Comparison of ENCODE assay signal across 8 cellular contexts in genomic region chr15:84980196-84981053, GRCh38. TPM values are rescaled to one million over a fixed set of nuclear protein-coding genes. Genes with fewer than 3 reads are reported as not detected.
DNase-seq lines count a peak whose midpoint lies in the region; ATAC-seq and TF ChIP-seq lines count a peak whose summit lies in the region.

No MANE protein-coding gene starts in this region.

- H3K27me3 ChIP-seq in Panc1 (ENCODE audit: control insufficient read depth, insufficient read depth, low read length) (no peaks in the 10 kb centered on the region), fibroblast of lung (ENCODE audit: control insufficient read depth, insufficient read depth, low read length) (no peaks in the 10 kb centered on the region)

- peak; percentile 38 for DNase-seq in DMS79 (lab: John Stamatoyannopoulos, UW)
- peak; percentile 50 for DNase-seq in Panc1 (ENCODE audit: low read depth, low spot score)
- peak; percentile 80 for DNase-seq in activated T-helper 1 cell treated with anti-CD3 and anti-CD28 coated beads, Interleukin-12 subunit alpha, Interleukin-12 subunit beta, Interleukin-2, Interleukin-4 antibody, amounts not matched to agents 30 ng/mL and 10 ng/mL and 1 ng/mL, durations not matched to agents 14 hours and 24 hours and 36 hours (ENCODE audit: low spot score)
- DNase-seq in fibroblast of lung (ENCODE audit: low read depth in 2 of 2): peak; percentile 88 to 90
- DNase-seq in naive thymus-derived CD8-positive, alpha-beta T cell: peak; percentile 75 to 98 (median 83)
- peak; percentile 84 for DNase-seq in stimulated activated naive B cell treated with anti-CD40 and anti-IgM and Interleukin-4, amounts not matched to agents 10 μg/mL and 1 μg/mL and 100 μg/mL, for 72 hours

- CTCF ChIA-PET in Panc1 (lab: Charles Lee): no interaction called here

- no peaks in the 10 kb centered on the region for H3K9me3 ChIP-seq in Panc1 (ENCODE audit: control insufficient read depth, insufficient read depth, low read depth, low read length)
- H3K9me3 ChIP-seq in fibroblast of lung (ENCODE audit: control insufficient read depth, insufficient read depth, low read depth, low read length): no peaks in the 10 kb centered on the region

- H3K27ac ChIP-seq in Panc1 (ENCODE audit: low read length) (peak overlapping the region; percentile 84), fibroblast of lung (ENCODE audit: insufficient read depth, low read length) (peak overlapping the region; percentile 81)

- H3K4me3 ChIP-seq in Panc1 (ENCODE audit: low read depth in 2 of 2, low read length in 2 of 2) (peak overlapping the region; percentile 77 to 78), fibroblast of lung (replicated peaks in 1 of 4; ENCODE audit: control extremely low read depth in 1 of 4, insufficient read depth in 1 of 4, low read depth in 3 of 4, low read length in 4 of 4) (peak overlapping the region; percentile 54 to 91 (median 74))

- POLR2A ChIA-PET in Panc1 (lab: Charles Lee): no interaction called here
- POLR2A ChIA-PET in naive thymus-derived CD8-positive, alpha-beta T cell (lab: Charles Lee): interaction anchor here (0.7 to 2.7 kb wide), 20 partner anchors 8 to 409 kb away, joined by 3 to 15 read pairs (median 3); partner anchors contain the start of genes AKAP13, SEC11A, WDR73 and ZSCAN2

- H3K4me1 ChIP-seq in Panc1 (ENCODE audit: control insufficient read depth, insufficient read depth, low read length) (peaks cover 30% of the 10 kb centered on the region), fibroblast of lung (ENCODE audit: control insufficient read depth, extremely low read depth, insufficient read depth, low read length) (peaks cover 6% of the 10 kb centered on the region)

- H3K4me1 Mint-ChIP-seq in activated T-helper 1 cell treated with anti-CD3 and anti-CD28 coated beads, Interleukin-12 subunit alpha, Interleukin-12 subunit beta, Interleukin-2, Interleukin-4 antibody, amounts not matched to agents 30 ng/mL and 10 ng/mL and 1 ng/mL, durations not matched to agents 14 hours and 24 hours and 36 hours (ENCODE audit: low read depth): peaks cover 37% of the 10 kb centered on the region
- peaks cover 4 to 38% (median 34%) of the 10 kb centered on the region in 4 donors for H3K4me1 Mint-ChIP-seq in naive thymus-derived CD8-positive, alpha-beta T cell
- peaks cover 11 to 41% of the 10 kb centered on the region in 2 donors for H3K4me1 Mint-ChIP-seq in stimulated activated naive B cell treated with anti-CD40 and anti-IgM and Interleukin-4, amounts not matched to agents 10 μg/mL and 1 μg/mL and 100 μg/mL, for 72 hours

- H3K27ac Mint-ChIP-seq in activated T-helper 1 cell treated with anti-CD3 and anti-CD28 coated beads, Interleukin-12 subunit alpha, Interleukin-12 subunit beta, Interleukin-2, Interleukin-4 antibody, amounts not matched to agents 30 ng/mL and 10 ng/mL and 1 ng/mL, durations not matched to agents 14 hours and 24 hours and 36 hours: peak overlapping the region; percentile 98
- peak overlapping the region; percentile 84 to 98 (median 96) for H3K27ac Mint-ChIP-seq in naive thymus-derived CD8-positive, alpha-beta T cell
- peak overlapping the region; percentile 99 for H3K27ac Mint-ChIP-seq in stimulated activated naive B cell treated with anti-CD40 and anti-IgM and Interleukin-4, amounts not matched to agents 10 μg/mL and 1 μg/mL and 100 μg/mL, for 72 hours

- peak overlapping the region; percentile 91 for H2AFZ ChIP-seq in fibroblast of lung (ENCODE audit: low read length)

- no peak; the same call in 1 of the 2 replicates for TF ChIP-seq EP300 in Ishikawa (IDR thresholded peaks at IDR 0.05; ENCODE audit: borderline replicate concordance)

- BruUV-seq in Panc1 (replicated peaks; lab: Mats Ljungman, UMichigan): no TSS peak

- H3K79me2 ChIP-seq in fibroblast of lung (ENCODE audit: control insufficient read depth, insufficient read depth, low read length): peaks cover 10% of the 10 kb centered on the region

- H3K36me3 ChIP-seq in Panc1 (ENCODE audit: control insufficient read depth, insufficient read depth, low read length): no peaks in the 10 kb centered on the region; the same call in 1 of the 2 replicates
- H3K36me3 ChIP-seq in fibroblast of lung (ENCODE audit: control insufficient read depth, insufficient read depth, low read length): no peaks in the 10 kb centered on the region

- in situ Hi-C loops in Panc1 (cut with HindIII; ENCODE audit: low pct_unique_long_range_greater_than_20kb, low sequenced_read_pairs): no loop called here

- H3K9me3 Mint-ChIP-seq in activated T-helper 1 cell treated with anti-CD3 and anti-CD28 coated beads, Interleukin-12 subunit alpha, Interleukin-12 subunit beta, Interleukin-2, Interleukin-4 antibody, amounts not matched to agents 30 ng/mL and 10 ng/mL and 1 ng/mL, durations not matched to agents 14 hours and 24 hours and 36 hours: no peaks in the 10 kb centered on the region
- peaks cover 0 to 2% (median 0%) of the 10 kb centered on the region in 9 donors for H3K9me3 Mint-ChIP-seq in naive thymus-derived CD8-positive, alpha-beta T cell
- no peaks in the 10 kb centered on the region for H3K9me3 Mint-ChIP-seq in stimulated activated naive B cell treated with anti-CD40 and anti-IgM and Interleukin-4, amounts not matched to agents 10 μg/mL and 1 μg/mL and 100 μg/mL, for 72 hours

- ATAC-seq in GM21717 (IDR thresholded peaks at IDR 0.05; ENCODE audit: unreplicated experiment) (peak; percentile 65), Panc1 (peak; percentile 83)
- peak; percentile 67 to 69 for ATAC-seq in naive thymus-derived CD8-positive, alpha-beta T cell
- ATAC-seq in stimulated activated naive B cell treated with anti-CD40 and anti-IgM and Interleukin-4, amounts not matched to agents 10 μg/mL and 1 μg/mL and 100 μg/mL, for 72 hours (replicated peaks): peak; percentile 77 to 79

- H3K27me3 Mint-ChIP-seq in activated T-helper 1 cell treated with anti-CD3 and anti-CD28 coated beads, Interleukin-12 subunit alpha, Interleukin-12 subunit beta, Interleukin-2, Interleukin-4 antibody, amounts not matched to agents 30 ng/mL and 10 ng/mL and 1 ng/mL, durations not matched to agents 14 hours and 24 hours and 36 hours (ENCODE audit: insufficient read depth): peaks cover 18% of the 10 kb centered on the region
- H3K27me3 Mint-ChIP-seq in naive thymus-derived CD8-positive, alpha-beta T cell: peaks cover 0 to 2% (median 0%) of the 10 kb centered on the region in 5 donors
- H3K27me3 Mint-ChIP-seq in stimulated activated naive B cell treated with anti-CD40 and anti-IgM and Interleukin-4, amounts not matched to agents 10 μg/mL and 1 μg/mL and 100 μg/mL, for 72 hours: peaks cover 0 to 6% of the 10 kb centered on the region in 2 donors

- H3K4me2 ChIP-seq in fibroblast of lung (ENCODE audit: extremely low read depth, insufficient read depth, low read length): peak overlapping the region; percentile 53

- H4K20me1 ChIP-seq in fibroblast of lung (ENCODE audit: control insufficient read depth, extremely low read depth, insufficient read depth, low read length): no peaks in the 10 kb centered on the region

- TF ChIP-seq CTCF in Panc1 (IDR thresholded peaks at IDR 0.05) (no peak), fibroblast of lung (conservative IDR thresholded peaks at IDR 0.05 in 1 of 2, IDR thresholded peaks at IDR 0.05 in 1 of 2; ENCODE audit: low read depth in 1 of 2, low read length in 2 of 2) (no peak)

- TF ChIP-seq RAD21 in Ishikawa (IDR thresholded peaks at IDR 0.05; ENCODE audit: low read depth): peak; percentile 21; the same call in 1 of the 2 replicates

- H3K9ac ChIP-seq in fibroblast of lung (ENCODE audit: insufficient read depth, low read length): peak overlapping the region; percentile 90

- H3K36me3 Mint-ChIP-seq in activated T-helper 1 cell treated with anti-CD3 and anti-CD28 coated beads, Interleukin-12 subunit alpha, Interleukin-12 subunit beta, Interleukin-2, Interleukin-4 antibody, amounts not matched to agents 30 ng/mL and 10 ng/mL and 1 ng/mL, durations not matched to agents 14 hours and 24 hours and 36 hours (ENCODE audit: low read depth): peaks cover 3% of the 10 kb centered on the region
- no peaks in the 10 kb centered on the region for H3K36me3 Mint-ChIP-seq in naive thymus-derived CD8-positive, alpha-beta T cell
- H3K36me3 Mint-ChIP-seq in stimulated activated naive B cell treated with anti-CD40 and anti-IgM and Interleukin-4, amounts not matched to agents 10 μg/mL and 1 μg/mL and 100 μg/mL, for 72 hours: no peaks in the 10 kb centered on the region

- H3K4me3 Mint-ChIP-seq in activated T-helper 1 cell treated with anti-CD3 and anti-CD28 coated beads, Interleukin-12 subunit alpha, Interleukin-12 subunit beta, Interleukin-2, Interleukin-4 antibody, amounts not matched to agents 30 ng/mL and 10 ng/mL and 1 ng/mL, durations not matched to agents 14 hours and 24 hours and 36 hours: peak overlapping the region; percentile 95
- H3K4me3 Mint-ChIP-seq in naive thymus-derived CD8-positive, alpha-beta T cell: peak overlapping the region; percentile 89 to 97 (median 94)
- peak overlapping the region; percentile 94 to 99 for H3K4me3 Mint-ChIP-seq in stimulated activated naive B cell treated with anti-CD40 and anti-IgM and Interleukin-4, amounts not matched to agents 10 μg/mL and 1 μg/mL and 100 μg/mL, for 72 hours

- intact Hi-C loops in Panc1 (cut with micrococcal nuclease; ENCODE audit: unreplicated experiment): no loop called here
- intact Hi-C loops in activated T-helper 1 cell treated with anti-CD3 and anti-CD28 coated beads, Interleukin-12 subunit alpha, Interleukin-12 subunit beta, Interleukin-2, Interleukin-4 antibody, amounts not matched to agents 30 ng/mL and 10 ng/mL and 1 ng/mL, durations not matched to agents 14 hours and 24 hours and 36 hours (cut with micrococcal nuclease): loop anchor here (1.0 to 10.0 kb wide), 15 partner anchors 12 to 1776 kb away; partner anchors contain the start of genes AKAP13, HDGFL3, SEC11A and WDR73

TF ChIP-seq in Ishikawa, 13 proteins besides CTCF, POLR2A, EP300 and RAD21 (continues in another document):
- TF ChIP-seq NFIC (IDR thresholded peaks at IDR 0.05) (peak; percentile 2; the same call in 1 of the 2 replicates), TCF12 (IDR thresholded peaks at IDR 0.05; ENCODE audit: low read depth) (peak; percentile 78), YY1 (IDR thresholded peaks at IDR 0.05; ENCODE audit: low read depth) (peak; percentile 53; the same call in 1 of the 2 replicates)

RNA-seq across cellular contexts. Expression of gene PDE8A, which starts 1.2 kb away (rescaled TPM):
- total RNA-seq in Panc1 (2021; ENCODE audit: unreplicated experiment) (40.0 TPM), fibroblast of lung (14.1 and 17.7 TPM in 2 replicates)
- polyA plus RNA-seq in Panc1 (2012; ENCODE audit: insufficient read length): 21.0 TPM
- 17.4 and 25.2 TPM in 2 replicates for total RNA-seq in activated T-helper 1 cell treated with anti-CD3 and anti-CD28 coated beads, Interleukin-12 subunit alpha, Interleukin-12 subunit beta, Interleukin-2, Interleukin-4 antibody, amounts not matched to agents 30 ng/mL and 10 ng/mL and 1 ng/mL, durations not matched to agents 14 hours and 24 hours and 36 hours
- 21.6 and 26.3 TPM in 2 replicates for polyA plus RNA-seq in fibroblast of lung
- 9.3 and 10.7 TPM in 2 replicates for polyA plus RNA-seq in fibroblast of lung (2012)
- polyA minus RNA-seq in fibroblast of lung (ENCODE audit: low replicate concordance): 17.3 and 25.1 TPM in 2 replicates
- total RNA-seq in naive thymus-derived CD8-positive, alpha-beta T cell: 10 to 100 TPM; 24.7 to 32.3 TPM
- polyA plus RNA-seq in naive thymus-derived CD8-positive, alpha-beta T cell: 1 to 10 TPM in 1 of 3 donors, under 1 TPM in 2; 0.90 to 3.0 (median 0.93) TPM

Comparison
In these comparisons a context has a peak if more than half of its experiments do, and no peak if none do; other contexts are left out.
1. Peak in every context shown above with its lines: DNase-seq, ATAC-seq, H3K4me3 ChIP-seq and H3K27ac ChIP-seq.
2. DNase-seq: peak in every context shown above with its lines; median percentile 89 in fibroblast of lung; 84 in stimulated activated naive B cell treated with anti-CD40 and anti-IgM and Interleukin-4, amounts not matched to agents 10 μg/mL and 1 μg/mL and 100 μg/mL, for 72 hours; 83 in naive thymus-derived CD8-positive, alpha-beta T cell; 80 in activated T-helper 1 cell treated with anti-CD3 and anti-CD28 coated beads, Interleukin-12 subunit alpha, Interleukin-12 subunit beta, Interleukin-2, Interleukin-4 antibody, amounts not matched to agents 30 ng/mL and 10 ng/mL and 1 ng/mL, durations not matched to agents 14 hours and 24 hours and 36 hours; 50 in Panc1; 38 in DMS79.